1 cellular context compared by ENCODE assay signal in the genomic region with DNA sequence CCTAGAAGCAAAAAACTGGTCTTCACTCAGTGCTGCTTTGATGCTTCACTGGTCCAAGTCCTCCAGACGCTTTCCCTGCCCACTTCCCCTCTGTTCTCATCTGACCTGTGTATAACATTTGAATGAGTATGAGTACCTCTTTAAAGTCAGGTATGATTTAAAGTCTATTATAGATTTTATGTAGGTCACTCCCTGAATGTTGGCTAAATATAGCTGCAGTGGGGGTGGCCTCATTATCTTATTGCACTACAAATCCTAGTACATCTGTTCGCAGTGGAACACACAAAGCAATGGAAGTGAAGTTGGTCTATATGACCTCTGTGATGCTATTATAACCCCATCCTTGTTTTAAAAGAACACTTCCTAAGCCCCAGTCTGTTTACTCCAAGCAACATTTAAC.
TF ChIP-seq lines count a peak whose summit lies in the region.

No MANE protein-coding gene starts in this region.

TF ChIP-seq in HepG2, 621 proteins besides CTCF, POLR2A, EP300 and RAD21:
- TF ChIP-seq ZNF430 (CRISPR knock-in tag; IDR thresholded peaks at IDR 0.05) (no peak), CC2D1A (CRISPR knock-in tag; IDR thresholded peaks at IDR 0.05) (no peak), PITX1 (CRISPR knock-in tag; IDR thresholded peaks at IDR 0.05) (no peak), ZNF317 (CRISPR knock-in tag; IDR thresholded peaks at IDR 0.05) (no peak), SNAPC2 (CRISPR knock-in tag; IDR thresholded peaks at IDR 0.05) (no peak), ZBTB20 (CRISPR knock-in tag; IDR thresholded peaks at IDR 0.05; ENCODE audit: borderline replicate concordance, low read depth) (no peak), ATAD3A (CRISPR knock-in tag; IDR thresholded peaks at IDR 0.05) (no peak), FIP1L1 (IDR thresholded peaks at IDR 0.05; ENCODE audit: borderline replicate concordance, insufficient read depth, low read depth, low read length) (no peak)
- TF ChIP-seq, protein P1, sequence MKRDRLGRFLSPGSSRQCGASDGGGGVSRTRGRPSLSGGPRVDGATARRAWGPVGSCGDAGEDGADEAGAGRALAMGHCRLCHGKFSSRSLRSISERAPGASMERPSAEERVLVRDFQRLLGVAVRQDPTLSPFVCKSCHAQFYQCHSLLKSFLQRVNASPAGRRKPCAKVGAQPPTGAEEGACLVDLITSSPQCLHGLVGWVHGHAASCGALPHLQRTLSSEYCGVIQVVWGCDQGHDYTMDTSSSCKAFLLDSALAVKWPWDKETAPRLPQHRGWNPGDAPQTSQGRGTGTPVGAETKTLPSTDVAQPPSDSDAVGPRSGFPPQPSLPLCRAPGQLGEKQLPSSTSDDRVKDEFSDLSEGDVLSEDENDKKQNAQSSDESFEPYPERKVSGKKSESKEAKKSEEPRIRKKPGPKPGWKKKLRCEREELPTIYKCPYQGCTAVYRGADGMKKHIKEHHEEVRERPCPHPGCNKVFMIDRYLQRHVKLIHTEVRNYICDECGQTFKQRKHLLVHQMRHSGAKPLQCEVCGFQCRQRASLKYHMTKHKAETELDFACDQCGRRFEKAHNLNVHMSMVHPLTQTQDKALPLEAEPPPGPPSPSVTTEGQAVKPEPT (CRISPR knock-in tag; IDR thresholded peaks at IDR 0.05; ENCODE audit: low read depth), result no peak
TF ChIP-seq in HepG2: peak in this region for 0.
